ENCODE assay signal across 31 cellular contexts in the genomic region with DNA sequence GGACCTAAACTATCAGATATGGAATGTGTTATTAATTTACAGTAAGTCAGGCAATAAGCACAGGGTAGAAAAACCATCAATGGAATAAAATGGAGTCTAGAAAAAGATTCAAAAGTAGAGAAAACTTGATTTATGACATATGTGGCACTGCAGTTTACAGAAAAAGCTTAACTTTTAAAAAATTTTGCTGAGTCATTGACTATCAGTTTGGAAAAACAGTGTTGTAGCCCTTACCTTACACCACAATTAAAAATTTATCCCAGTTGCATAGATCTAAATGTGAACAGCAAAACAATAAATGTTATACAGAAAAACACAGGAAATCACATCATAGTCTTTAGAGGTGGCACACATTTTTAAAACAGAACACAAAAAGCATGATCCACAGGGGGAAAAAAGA.
A peak's percentile ranks its signal among the peaks of the same experiment; 100 is the strongest.
DNase-seq lines count a peak whose midpoint lies in the region; ATAC-seq, FAIRE-seq and TF ChIP-seq lines count a peak whose summit lies in the region.
"Had no signal": no experiment of that assay in that cellular context is flagged by ENCODE, and none has a peak within 500 bp of the region (broad histone marks: within the 10 kb centered on the region; RNA-seq: fewer than 3 reads in every experiment).

No MANE protein-coding gene starts in this region.

- H3K9me3 ChIP-seq in A549: no peaks in the 10 kb centered on the region
- H3K9me3 ChIP-seq in IMR-90 (ENCODE audit: control insufficient read depth, insufficient read depth, low read length): no peaks in the 10 kb centered on the region
- H3K9me3 ChIP-seq: Caco-2, colonic mucosa, esophagus squamous epithelium, MG63, ovary, SJSA1 had no signal

- no peaks in the 10 kb centered on the region for H3K27me3 Mint-ChIP-seq in chondrocyte (ENCODE audit: low read depth)

- no peak overlapping the region for H2BK15ac ChIP-seq in IMR-90 (ENCODE audit: low read depth, low read length)

- no peak overlapping the region for H3K9ac ChIP-seq in IMR-90 (ENCODE audit: low read depth, low read length)
- H3K9ac ChIP-seq: BLaER1 treated with 17β-estradiol and CSF1 and Interleukin-3, amounts not matched to agents 10 nM and 100 nM had no signal

- H3K36me3 Mint-ChIP-seq in chondrocyte (ENCODE audit: low read depth): peaks cover 6% of the 10 kb centered on the region
- H3K36me3 Mint-ChIP-seq: naive thymus-derived CD8-positive, alpha-beta T cell had no signal

- TF ChIP-seq CTCF in A549 (IDR thresholded peaks at IDR 0.05): no peak
- no peak for TF ChIP-seq CTCF in IMR-90 (conservative IDR thresholded peaks at IDR 0.05; ENCODE audit: low read depth, low read length)
- no peak for TF ChIP-seq CTCF in chondrocyte (IDR thresholded peaks at IDR 0.05)

- peak overlapping the region; percentile 77 for H3K27ac Mint-ChIP-seq in chondrocyte (ENCODE audit: unreplicated experiment)
- H3K27ac Mint-ChIP-seq: activated naive CD4-positive, alpha-beta T cell treated with anti-CD3 and anti-CD28 coated beads for 36 hours; activated T-helper 1 cell treated with anti-CD3 and anti-CD28 coated beads, Interleukin-12 subunit alpha, Interleukin-12 subunit beta, Interleukin-2, Interleukin-4 antibody, amounts not matched to agents 30 ng/mL and 10 ng/mL and 1 ng/mL, durations not matched to agents 14 hours and 24 hours and 36 hours; naive thymus-derived CD8-positive, alpha-beta T cell had no signal

- no peak overlapping the region for H4K91ac ChIP-seq in IMR-90 (ENCODE audit: insufficient read depth, low read depth, low read length)

- BruUV-seq in IMR-90 (replicated peaks; lab: Mats Ljungman, UMichigan): no TSS peak

- CTCF ChIA-PET in A549 (lab: Yijun Ruan, JAX) (interaction anchor here (0.6 to 2.5 kb wide), 4 partner anchors 10 to 47 kb away, joined by 3 to 9 read pairs (median 3); no protein-coding TSS in a partner anchor), IMR-90 (lab: Yijun Ruan, JAX) (interaction anchor here (0.6 kb wide), 1 partner anchor 14 kb away, joined by 3 read pairs; no protein-coding TSS in a partner anchor)

- 0 out of 3 replicates have a peak overlapping the region, but pooled peaks have one; percentile 1 for H3K4me2 ChIP-seq in A549
- no peak overlapping the region for H3K4me2 ChIP-seq in IMR-90 (ENCODE audit: low read depth, low read length)

- no peaks in the 10 kb centered on the region for H3K36me3 ChIP-seq in IMR-90 (ENCODE audit: control insufficient read depth, insufficient read depth, low read length)
- H3K36me3 ChIP-seq: BLaER1 treated with 17β-estradiol and CSF1 and Interleukin-3, amounts not matched to agents 10 nM and 100 nM; colonic mucosa; esophagus squamous epithelium; MG63; ovary; SJSA1 had no signal

- H3K4me1 Mint-ChIP-seq in chondrocyte (ENCODE audit: low read depth): peaks cover 61% of the 10 kb centered on the region
- H3K4me1 Mint-ChIP-seq: naive thymus-derived CD8-positive, alpha-beta T cell had no signal

- H3K9me3 Mint-ChIP-seq in chondrocyte (ENCODE audit: low read depth): no peaks in the 10 kb centered on the region
- H3K9me3 Mint-ChIP-seq: activated naive CD4-positive, alpha-beta T cell treated with anti-CD3 and anti-CD28 coated beads for 36 hours; activated T-helper 1 cell treated with anti-CD3 and anti-CD28 coated beads, Interleukin-12 subunit alpha, Interleukin-12 subunit beta, Interleukin-2, Interleukin-4 antibody, amounts not matched to agents 30 ng/mL and 10 ng/mL and 1 ng/mL, durations not matched to agents 14 hours and 24 hours and 36 hours; naive thymus-derived CD8-positive, alpha-beta T cell had no signal

- no peak overlapping the region for H3K4ac ChIP-seq in IMR-90 (ENCODE audit: low read depth, low read length)

- dilution Hi-C loops in IMR-90 (cut with HindIII; ENCODE audit: low sequenced_read_pairs, unreplicated experiment): no loop called here

- H2BK20ac ChIP-seq in IMR-90 (ENCODE audit: low read depth, low read length): no peak overlapping the region

- H3K9me1 ChIP-seq in IMR-90 (ENCODE audit: insufficient read depth, low read length): peaks cover 2% of the 10 kb centered on the region; the same call in 1 of the 2 replicates

- no peak overlapping the region for H4K5ac ChIP-seq in IMR-90 (ENCODE audit: low read depth, low read length)

- peaks cover 3% of the 10 kb centered on the region; the same call in 1 of the 2 replicates for H4K20me1 ChIP-seq in IMR-90 (ENCODE audit: insufficient read depth, low read length)
- H4K20me1 ChIP-seq: BLaER1 treated with 17β-estradiol and CSF1 and Interleukin-3, amounts not matched to agents 10 nM and 100 nM had no signal

- no peak overlapping the region for H4K8ac ChIP-seq in IMR-90 (ENCODE audit: low read depth in 2 of 2, low read length in 2 of 2)

- no peak overlapping the region for H2BK5ac ChIP-seq in IMR-90 (ENCODE audit: low read depth, low read length, poor library complexity, severe bottlenecking)

- no peak for TF ChIP-seq RAD21 in A549 (conservative IDR thresholded peaks at IDR 0.05 in 1 of 2, IDR thresholded peaks at IDR 0.05 in 1 of 2)
- TF ChIP-seq RAD21 in IMR-90 (IDR thresholded peaks at IDR 0.05; ENCODE audit: low read length): no peak

- H2AK9ac ChIP-seq in IMR-90 (replicated peaks; ENCODE audit: low read depth, low read length, poor library complexity): no peak overlapping the region

- TF ChIP-seq EP300 in A549 (IDR thresholded peaks at IDR 0.05): no peak

- no peak overlapping the region for H3K23ac ChIP-seq in IMR-90 (ENCODE audit: low read depth, low read length)

- POLR2A ChIA-PET in A549 (lab: Yijun Ruan, JAX) (no interaction called here), IMR-90 (lab: Charles Lee; ENCODE audit: unreplicated experiment) (no interaction called here)

- no peak for TF ChIP-seq POLR2A in A549 (IDR thresholded peaks at IDR 0.05; ENCODE audit: low read length)
- TF ChIP-seq POLR2A in IMR-90 (IDR thresholded peaks at IDR 0.05; ENCODE audit: low read depth, low read length): no peak

- H3K14ac ChIP-seq in IMR-90 (replicated peaks; ENCODE audit: low read depth, low read length): no peak overlapping the region

- ATAC-seq in A549 (no peak), IMR-90 (ENCODE audit: low read depth) (no peak), HG02884 (IDR thresholded peaks at IDR 0.05; ENCODE audit: unreplicated experiment) (no peak), GM21360 (IDR thresholded peaks at IDR 0.05; ENCODE audit: unreplicated experiment) (no peak)
- ATAC-seq: left ventricle myocardium superior; naive thymus-derived CD8-positive, alpha-beta T cell had no signal

- H3K27ac ChIP-seq in A549: peak overlapping the region; percentile 2 to 36; a peak in 1 of 6 replicates
- no peak overlapping the region for H3K27ac ChIP-seq in IMR-90 (ENCODE audit: insufficient read depth, low read length)
- H3K27ac ChIP-seq: BLaER1 treated with 17β-estradiol and CSF1 and Interleukin-3, amounts not matched to agents 10 nM and 100 nM; colonic mucosa; ovary; SJSA1 had no signal

- H3K4me3 Mint-ChIP-seq in chondrocyte (ENCODE audit: unreplicated experiment): no peak overlapping the region
- H3K4me3 Mint-ChIP-seq: activated naive CD4-positive, alpha-beta T cell treated with anti-CD3 and anti-CD28 coated beads for 36 hours; activated T-helper 1 cell treated with anti-CD3 and anti-CD28 coated beads, Interleukin-12 subunit alpha, Interleukin-12 subunit beta, Interleukin-2, Interleukin-4 antibody, amounts not matched to agents 30 ng/mL and 10 ng/mL and 1 ng/mL, durations not matched to agents 14 hours and 24 hours and 36 hours; naive thymus-derived CD8-positive, alpha-beta T cell had no signal

- FAIRE-seq in A549 (lab: Jason Lieb, UNC): no peak
- FAIRE-seq: bronchial epithelial cell, GM18507 had no signal

- H2BK120ac ChIP-seq in IMR-90 (ENCODE audit: low read depth, low read length): no peak overlapping the region

- H3K4me1 ChIP-seq in A549 (peaks cover 33% of the 10 kb centered on the region), IMR-90 (ENCODE audit: control insufficient read depth, insufficient read depth, low read length) (peaks cover 3% of the 10 kb centered on the region)
- H3K4me1 ChIP-seq: colonic mucosa had no signal

- H2AK5ac ChIP-seq in IMR-90 (ENCODE audit: low read depth, low read length): no peak overlapping the region

- no peaks in the 10 kb centered on the region; the same call in 1 of the 2 replicates for H3K27me3 ChIP-seq in IMR-90 (ENCODE audit: control insufficient read depth, insufficient read depth, low read length)
- H3K27me3 ChIP-seq: BLaER1 treated with 17β-estradiol and CSF1 and Interleukin-3, amounts not matched to agents 10 nM and 100 nM; colonic mucosa; esophagus squamous epithelium; MG63; ovary; SJSA1 had no signal

- H3K79me1 ChIP-seq in IMR-90 (ENCODE audit: low read depth in 1 of 2, low read length in 2 of 2): no peaks in the 10 kb centered on the region

- no peak overlapping the region for H2AFZ ChIP-seq in IMR-90 (replicated peaks; ENCODE audit: low read length, poor library complexity)

- H3K4me3 ChIP-seq in A549 (no peak overlapping the region), IMR-90 (ENCODE audit: insufficient read depth, low read depth, low read length) (no peak overlapping the region)
- H3K4me3 ChIP-seq: BLaER1 treated with 17β-estradiol and CSF1 and Interleukin-3, amounts not matched to agents 10 nM and 100 nM; colonic mucosa; esophagus squamous epithelium; MG63; ovary; SJSA1 had no signal

- in situ Hi-C loops in IMR-90 (cut with MboI; ENCODE audit: low sequenced_read_pairs): no loop called here

- intact Hi-C loops in IMR-90 (cut with micrococcal nuclease): no loop called here

- no peak overlapping the region for H3K56ac ChIP-seq in IMR-90 (ENCODE audit: extremely low read depth, insufficient read depth, low read length)

- DNase-seq in A549 (ENCODE audit: low read depth in 1 of 2, low spot score in 1 of 2) (no peak), IMR-90 (no peak), chondrocyte (ENCODE audit: low spot score) (no peak), lung microvascular endothelial cell (ENCODE audit: low read depth in 2 of 2) (peak; percentile 21 to 64), HCEC 1CT (no peak), GM19238 (ENCODE audit: insufficient read length, low spot score) (no peak)
- DNase-seq: activated CD4-positive, alpha-beta T cell treated with anti-CD3 and anti-CD28 coated beads, Interleukin-2, amount 50 U/mL, for 48 hours; activated naive CD4-positive, alpha-beta T cell treated with anti-CD3 and anti-CD28 coated beads for 36 hours; Caco-2; colonic mucosa; DMS79 treated with DMSO at 0.1 percent for 48 hours; esophagus squamous epithelium; hypothalamus; left ventricle myocardium superior; MG63; naive thymus-derived CD8-positive, alpha-beta T cell; NCI-H1417; NCI-H2081; NCI-H2227 treated with DMSO at 0.1 percent for 48 hours; NCI-H69; ovary; retina; stimulated activated CD4-positive, alpha-beta T cell treated with anti-CD3 and anti-CD28 coated beads, Interleukin-2, amount 100 ng/mL, for 24 hours; trophoblast cell had no signal

- H3K18ac ChIP-seq in IMR-90 (ENCODE audit: low read depth, low read length): no peak overlapping the region

TF ChIP-seq in A549, 52 proteins besides CTCF, POLR2A, EP300 and RAD21 (continues in another document):
- TF ChIP-seq MAFK (IDR thresholded peaks at IDR 0.05; ENCODE audit: partially characterized antibody) (peak; percentile 98), TP53 (CRISPR knock-in tag; IDR thresholded peaks at IDR 0.05) (no peak), JUN (IDR thresholded peaks at IDR 0.05) (no peak)

TF ChIP-seq in IMR-90, 13 proteins besides CTCF, POLR2A, EP300 and RAD21 (continues in another document):
- TF ChIP-seq MAFK (IDR thresholded peaks at IDR 0.05; ENCODE audit: low read depth, low read length): peak; percentile 92
- no peak for TF ChIP-seq RFX5 (IDR thresholded peaks at IDR 0.05; ENCODE audit: low read depth, low read length)
- TF ChIP-seq FOS (IDR thresholded peaks at IDR 0.05; ENCODE audit: low read depth, low read length): no peak

Comparison
In these comparisons a context has a peak if more than half of its experiments do, and no peak if none do; other contexts are left out.
1. DNase-seq: peak in lung microvascular endothelial cell (2 of 2); none in A549 (0 of 2), IMR-90 (single experiment), chondrocyte (single experiment), HCEC 1CT (single experiment) and GM19238 (single experiment).